Comparison of ENCODE assay signal across 1 cellular context in the genomic region with DNA sequence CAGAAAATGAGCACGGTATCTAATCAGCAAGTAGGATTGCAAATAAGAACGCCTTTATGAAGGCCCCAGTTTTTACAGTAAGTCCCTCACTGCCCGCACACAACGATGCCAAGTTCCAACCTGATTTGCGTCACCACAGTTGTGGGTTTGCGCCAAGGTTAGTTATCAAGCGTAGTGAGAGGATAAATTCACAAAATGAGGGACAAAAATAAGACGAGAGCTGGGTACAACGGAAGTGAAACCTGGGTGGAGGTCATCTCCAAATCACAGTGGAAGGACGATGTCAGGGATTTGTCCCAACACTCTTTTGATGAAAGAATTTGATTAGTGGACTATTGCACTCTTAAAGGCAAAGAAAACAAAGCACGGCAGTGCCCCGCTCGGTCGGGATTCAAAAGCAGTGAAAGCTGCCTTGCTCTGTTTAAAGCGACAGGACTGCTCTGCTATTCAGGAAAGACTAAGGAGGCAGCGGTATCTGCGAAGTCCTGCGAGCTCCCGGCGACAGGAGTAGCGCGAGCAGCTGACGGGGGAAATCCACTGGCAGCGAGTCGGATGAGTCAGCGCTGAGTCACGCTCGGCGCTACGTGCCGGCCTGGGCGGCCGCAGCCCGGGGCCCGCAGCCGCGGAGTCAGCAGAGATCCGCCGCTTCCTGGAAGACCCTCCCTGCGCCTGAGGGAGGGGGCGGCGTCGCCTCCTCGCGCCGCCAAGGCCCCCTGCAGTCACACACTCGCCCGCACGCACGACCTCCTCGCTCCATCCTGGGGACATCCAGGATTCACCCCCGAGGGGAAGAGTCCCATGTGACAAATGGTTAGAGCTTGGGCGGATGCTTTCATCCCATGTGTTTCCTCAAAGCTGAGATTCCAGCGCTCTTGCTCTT.
TF ChIP-seq lines count a peak whose summit lies in the region.

No MANE protein-coding gene starts in this region.

TF ChIP-seq in HEK293, 187 proteins besides CTCF, POLR2A, EP300 and RAD21 (continued from another document and continues in another):
- TF ChIP-seq ZNF148 (tag by site-specific recombination; IDR thresholded peaks at IDR 0.05; ENCODE audit: borderline replicate concordance) (no peak; the same call in 1 of the 2 replicates), ZNF10 (tag by site-specific recombination; IDR thresholded peaks at IDR 0.05) (peak; percentile 69), ZNF777 (tag by site-specific recombination; IDR thresholded peaks at IDR 0.05; ENCODE audit: borderline replicate concordance) (no peak), ZNF175 (tag by site-specific recombination; IDR thresholded peaks at IDR 0.05) (no peak), SP3 (tag by site-specific recombination; IDR thresholded peaks at IDR 0.05) (peak; percentile 74), ZBTB7A (tag by site-specific recombination; IDR thresholded peaks at IDR 0.05; ENCODE audit: low read depth) (no peak), ZNF391 (tag by site-specific recombination; IDR thresholded peaks at IDR 0.05; ENCODE audit: borderline replicate concordance, low read depth) (peak; percentile 84; the same call in 1 of the 2 replicates), ZNF146 (tag by site-specific recombination; IDR thresholded peaks at IDR 0.05) (no peak), ZNF473 (tag by site-specific recombination; IDR thresholded peaks at IDR 0.05) (no peak), SCRT2 (tag by site-specific recombination; IDR thresholded peaks at IDR 0.05) (peak; percentile 44; the same call in 1 of the 2 replicates), ZNF140 (tag by site-specific recombination; IDR thresholded peaks at IDR 0.05) (no peak), GLIS1 (tag by site-specific recombination; IDR thresholded peaks at IDR 0.05) (peak; percentile 99), YY1 (tag by site-specific recombination; IDR thresholded peaks at IDR 0.05) (peak; percentile 48; the same call in 1 of the 2 replicates), ZNF621 (tag by site-specific recombination; IDR thresholded peaks at IDR 0.05) (no peak), ZNF560 (tag by site-specific recombination; IDR thresholded peaks at IDR 0.05; ENCODE audit: borderline replicate concordance) (no peak), ZNF626 (tag by site-specific recombination; IDR thresholded peaks at IDR 0.05) (no peak), ZNF843 (tag by site-specific recombination; IDR thresholded peaks at IDR 0.05) (peak; percentile 86), ZNF324 (tag by site-specific recombination; IDR thresholded peaks at IDR 0.05) (peak; percentile 95), ZNF571 (tag by site-specific recombination; IDR thresholded peaks at IDR 0.05) (no peak), ZEB2 (tag by site-specific recombination; IDR thresholded peaks at IDR 0.05) (peak; percentile 98), TRIM28 (IDR thresholded peaks at IDR 0.05; ENCODE audit: borderline replicate concordance, low read length) (peak; percentile 86; the same call in 1 of the 2 replicates), ZNF366 (tag by site-specific recombination; conservative IDR thresholded peaks at IDR 0.05) (peak; percentile 81), ZNF155 (tag by site-specific recombination; IDR thresholded peaks at IDR 0.05) (no peak), ZFHX2 (tag by site-specific recombination; conservative IDR thresholded peaks at IDR 0.05) (peak; percentile 83), ZNF629 (tag by site-specific recombination; IDR thresholded peaks at IDR 0.05) (peak; percentile 83), ZSCAN18 (tag by site-specific recombination; IDR thresholded peaks at IDR 0.05) (peak; percentile 69), OVOL3 (tag by site-specific recombination; IDR thresholded peaks at IDR 0.05) (no peak), ZNF114 (tag by site-specific recombination; IDR thresholded peaks at IDR 0.05) (no peak), SCRT1 (tag by site-specific recombination; IDR thresholded peaks at IDR 0.05; ENCODE audit: borderline replicate concordance) (no peak), PATZ1 (tag by site-specific recombination; IDR thresholded peaks at IDR 0.05) (peak; percentile 95), ZBTB1 (tag by site-specific recombination; IDR thresholded peaks at IDR 0.05) (peak; percentile 72; the same call in 1 of the 2 replicates), ZNF214 (tag by site-specific recombination; IDR thresholded peaks at IDR 0.05; ENCODE audit: borderline replicate concordance) (no peak), IKZF3 (tag by site-specific recombination; IDR thresholded peaks at IDR 0.05) (peak; percentile 94), ZNF202 (tag by site-specific recombination; IDR thresholded peaks at IDR 0.05; ENCODE audit: borderline replicate concordance) (no peak)
- TF ChIP-seq, protein P1, sequence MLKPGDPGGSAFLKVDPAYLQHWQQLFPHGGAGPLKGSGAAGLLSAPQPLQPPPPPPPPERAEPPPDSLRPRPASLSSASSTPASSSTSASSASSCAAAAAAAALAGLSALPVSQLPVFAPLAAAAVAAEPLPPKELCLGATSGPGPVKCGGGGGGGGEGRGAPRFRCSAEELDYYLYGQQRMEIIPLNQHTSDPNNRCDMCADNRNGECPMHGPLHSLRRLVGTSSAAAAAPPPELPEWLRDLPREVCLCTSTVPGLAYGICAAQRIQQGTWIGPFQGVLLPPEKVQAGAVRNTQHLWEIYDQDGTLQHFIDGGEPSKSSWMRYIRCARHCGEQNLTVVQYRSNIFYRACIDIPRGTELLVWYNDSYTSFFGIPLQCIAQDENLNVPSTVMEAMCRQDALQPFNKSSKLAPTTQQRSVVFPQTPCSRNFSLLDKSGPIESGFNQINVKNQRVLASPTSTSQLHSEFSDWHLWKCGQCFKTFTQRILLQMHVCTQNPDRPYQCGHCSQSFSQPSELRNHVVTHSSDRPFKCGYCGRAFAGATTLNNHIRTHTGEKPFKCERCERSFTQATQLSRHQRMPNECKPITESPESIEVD (tag by site-specific recombination; IDR thresholded peaks at IDR 0.05), result 0 out of 2 replicates have a peak, but pooled peaks have one; percentile 6
- TF ChIP-seq, protein P2, sequence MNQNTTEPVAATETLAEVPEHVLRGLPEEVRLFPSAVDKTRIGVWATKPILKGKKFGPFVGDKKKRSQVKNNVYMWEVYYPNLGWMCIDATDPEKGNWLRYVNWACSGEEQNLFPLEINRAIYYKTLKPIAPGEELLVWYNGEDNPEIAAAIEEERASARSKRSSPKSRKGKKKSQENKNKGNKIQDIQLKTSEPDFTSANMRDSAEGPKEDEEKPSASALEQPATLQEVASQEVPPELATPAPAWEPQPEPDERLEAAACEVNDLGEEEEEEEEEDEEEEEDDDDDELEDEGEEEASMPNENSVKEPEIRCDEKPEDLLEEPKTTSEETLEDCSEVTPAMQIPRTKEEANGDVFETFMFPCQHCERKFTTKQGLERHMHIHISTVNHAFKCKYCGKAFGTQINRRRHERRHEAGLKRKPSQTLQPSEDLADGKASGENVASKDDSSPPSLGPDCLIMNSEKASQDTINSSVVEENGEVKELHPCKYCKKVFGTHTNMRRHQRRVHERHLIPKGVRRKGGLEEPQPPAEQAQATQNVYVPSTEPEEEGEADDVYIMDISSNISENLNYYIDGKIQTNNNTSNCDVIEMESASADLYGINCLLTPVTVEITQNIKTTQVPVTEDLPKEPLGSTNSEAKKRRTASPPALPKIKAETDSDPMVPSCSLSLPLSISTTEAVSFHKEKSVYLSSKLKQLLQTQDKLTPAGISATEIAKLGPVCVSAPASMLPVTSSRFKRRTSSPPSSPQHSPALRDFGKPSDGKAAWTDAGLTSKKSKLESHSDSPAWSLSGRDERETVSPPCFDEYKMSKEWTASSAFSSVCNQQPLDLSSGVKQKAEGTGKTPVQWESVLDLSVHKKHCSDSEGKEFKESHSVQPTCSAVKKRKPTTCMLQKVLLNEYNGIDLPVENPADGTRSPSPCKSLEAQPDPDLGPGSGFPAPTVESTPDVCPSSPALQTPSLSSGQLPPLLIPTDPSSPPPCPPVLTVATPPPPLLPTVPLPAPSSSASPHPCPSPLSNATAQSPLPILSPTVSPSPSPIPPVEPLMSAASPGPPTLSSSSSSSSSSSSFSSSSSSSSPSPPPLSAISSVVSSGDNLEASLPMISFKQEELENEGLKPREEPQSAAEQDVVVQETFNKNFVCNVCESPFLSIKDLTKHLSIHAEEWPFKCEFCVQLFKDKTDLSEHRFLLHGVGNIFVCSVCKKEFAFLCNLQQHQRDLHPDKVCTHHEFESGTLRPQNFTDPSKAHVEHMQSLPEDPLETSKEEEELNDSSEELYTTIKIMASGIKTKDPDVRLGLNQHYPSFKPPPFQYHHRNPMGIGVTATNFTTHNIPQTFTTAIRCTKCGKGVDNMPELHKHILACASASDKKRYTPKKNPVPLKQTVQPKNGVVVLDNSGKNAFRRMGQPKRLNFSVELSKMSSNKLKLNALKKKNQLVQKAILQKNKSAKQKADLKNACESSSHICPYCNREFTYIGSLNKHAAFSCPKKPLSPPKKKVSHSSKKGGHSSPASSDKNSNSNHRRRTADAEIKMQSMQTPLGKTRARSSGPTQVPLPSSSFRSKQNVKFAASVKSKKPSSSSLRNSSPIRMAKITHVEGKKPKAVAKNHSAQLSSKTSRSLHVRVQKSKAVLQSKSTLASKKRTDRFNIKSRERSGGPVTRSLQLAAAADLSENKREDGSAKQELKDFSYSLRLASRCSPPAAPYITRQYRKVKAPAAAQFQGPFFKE (tag by site-specific recombination; IDR thresholded peaks at IDR 0.05; ENCODE audit: borderline replicate concordance), result no peak
- TF ChIP-seq, protein P3, sequence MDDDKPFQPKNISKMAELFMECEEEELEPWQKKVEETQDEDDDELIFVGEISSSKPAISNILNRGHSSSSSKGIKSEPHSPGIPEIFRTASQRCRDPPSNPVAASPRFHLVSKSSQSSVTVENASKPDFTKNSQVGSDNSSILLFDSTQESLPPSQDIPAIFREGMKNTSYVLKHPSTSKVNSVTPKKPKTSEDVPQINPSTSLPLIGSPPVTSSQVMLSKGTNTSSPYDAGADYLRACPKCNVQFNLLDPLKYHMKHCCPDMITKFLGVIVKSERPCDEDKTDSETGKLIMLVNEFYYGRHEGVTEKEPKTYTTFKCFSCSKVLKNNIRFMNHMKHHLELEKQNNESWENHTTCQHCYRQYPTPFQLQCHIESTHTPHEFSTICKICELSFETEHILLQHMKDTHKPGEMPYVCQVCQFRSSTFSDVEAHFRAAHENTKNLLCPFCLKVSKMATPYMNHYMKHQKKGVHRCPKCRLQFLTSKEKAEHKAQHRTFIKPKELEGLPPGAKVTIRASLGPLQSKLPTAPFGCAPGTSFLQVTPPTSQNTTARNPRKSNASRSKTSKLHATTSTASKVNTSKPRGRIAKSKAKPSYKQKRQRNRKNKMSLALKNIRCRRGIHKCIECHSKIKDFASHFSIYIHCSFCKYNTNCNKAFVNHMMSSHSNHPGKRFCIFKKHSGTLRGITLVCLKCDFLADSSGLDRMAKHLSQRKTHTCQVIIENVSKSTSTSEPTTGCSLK (tag by site-specific recombination; IDR thresholded peaks at IDR 0.05), result no peak
- TF ChIP-seq, protein P4, sequence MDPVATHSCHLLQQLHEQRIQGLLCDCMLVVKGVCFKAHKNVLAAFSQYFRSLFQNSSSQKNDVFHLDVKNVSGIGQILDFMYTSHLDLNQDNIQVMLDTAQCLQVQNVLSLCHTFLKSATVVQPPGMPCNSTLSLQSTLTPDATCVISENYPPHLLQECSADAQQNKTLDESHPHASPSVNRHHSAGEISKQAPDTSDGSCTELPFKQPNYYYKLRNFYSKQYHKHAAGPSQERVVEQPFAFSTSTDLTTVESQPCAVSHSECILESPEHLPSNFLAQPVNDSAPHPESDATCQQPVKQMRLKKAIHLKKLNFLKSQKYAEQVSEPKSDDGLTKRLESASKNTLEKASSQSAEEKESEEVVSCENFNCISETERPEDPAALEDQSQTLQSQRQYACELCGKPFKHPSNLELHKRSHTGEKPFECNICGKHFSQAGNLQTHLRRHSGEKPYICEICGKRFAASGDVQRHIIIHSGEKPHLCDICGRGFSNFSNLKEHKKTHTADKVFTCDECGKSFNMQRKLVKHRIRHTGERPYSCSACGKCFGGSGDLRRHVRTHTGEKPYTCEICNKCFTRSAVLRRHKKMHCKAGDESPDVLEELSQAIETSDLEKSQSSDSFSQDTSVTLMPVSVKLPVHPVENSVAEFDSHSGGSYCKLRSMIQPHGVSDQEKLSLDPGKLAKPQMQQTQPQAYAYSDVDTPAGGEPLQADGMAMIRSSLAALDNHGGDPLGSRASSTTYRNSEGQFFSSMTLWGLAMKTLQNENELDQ (tag by site-specific recombination; IDR thresholded peaks at IDR 0.05; ENCODE audit: low read depth), result no peak
